Comparison of ENCODE assay signal across 8 cellular contexts in the genomic region with DNA sequence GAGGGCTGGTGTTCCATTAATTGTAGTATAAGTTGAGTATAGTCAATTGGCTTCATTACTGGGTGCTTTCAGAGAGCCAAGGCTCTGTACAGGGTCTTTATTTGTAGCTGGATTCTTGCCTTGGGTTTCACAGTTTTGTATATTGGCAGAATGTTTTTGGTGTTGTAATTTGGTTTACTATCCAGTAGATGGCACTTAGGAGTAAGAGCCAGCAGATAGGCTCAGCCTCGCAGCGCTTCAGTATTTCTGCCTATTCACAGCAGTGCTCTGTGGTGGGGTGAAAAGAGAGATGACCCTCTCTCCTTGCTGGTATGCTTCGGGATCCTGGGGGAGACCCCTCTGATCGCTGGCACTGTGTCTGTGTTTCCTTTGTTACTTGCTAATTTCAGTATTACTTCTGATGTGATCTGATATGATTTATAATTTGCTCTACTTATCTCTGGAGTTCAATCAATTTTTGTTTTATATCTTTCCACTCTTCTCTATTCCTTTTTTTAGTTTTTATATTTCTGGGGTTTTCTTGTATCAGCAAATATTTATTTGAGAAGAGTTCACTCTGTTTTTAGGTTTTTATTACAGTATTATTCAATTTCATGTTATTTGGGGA. TPM values are rescaled to one million over a fixed set of nuclear protein-coding genes. Genes with fewer than 3 reads are reported as not detected.
DNase-seq lines count a peak whose midpoint lies in the region; ATAC-seq and TF ChIP-seq lines count a peak whose summit lies in the region.

No MANE protein-coding gene starts in this region.

- H3K36me3 ChIP-seq in CD4-positive, CD25-positive, alpha-beta regulatory T cell (ENCODE audit: control insufficient read depth, insufficient read depth, low read length): no peaks in the 10 kb centered on the region
- no peaks in the 10 kb centered on the region for H3K36me3 ChIP-seq in parathyroid adenoma (ENCODE audit: control insufficient read depth, insufficient read depth, low read length)

- no peak overlapping the region for H3K4me3 ChIP-seq in CD4-positive, CD25-positive, alpha-beta regulatory T cell (ENCODE audit: low read depth, low read length)
- H3K4me3 ChIP-seq in parathyroid adenoma (ENCODE audit: low read depth, low read length): no peak overlapping the region

- peak; percentile 28 for TF ChIP-seq CTCF in parathyroid adenoma (IDR thresholded peaks at IDR 0.05)

- no peak overlapping the region for H3K9ac ChIP-seq in parathyroid adenoma

- H3K4me1 Mint-ChIP-seq in CD4-positive, CD25-positive, alpha-beta regulatory T cell: no peaks in the 10 kb centered on the region

- ATAC-seq in CD4-positive, CD25-positive, alpha-beta regulatory T cell (ENCODE audit: low read depth in 2 of 2): peak in 1 of 2 donors; percentile 40
- ATAC-seq in GM18519 (IDR thresholded peaks at IDR 0.05; ENCODE audit: low FRiP score, unreplicated experiment) (peak; percentile 98), HG02938 (IDR thresholded peaks at IDR 0.05; ENCODE audit: unreplicated experiment) (peak; percentile 99)

- no peak overlapping the region for H3K27ac Mint-ChIP-seq in CD4-positive, CD25-positive, alpha-beta regulatory T cell

- H3K27me3 Mint-ChIP-seq in CD4-positive, CD25-positive, alpha-beta regulatory T cell: peaks cover 5% of the 10 kb centered on the region

- no peak overlapping the region for H3K4me2 ChIP-seq in parathyroid adenoma (ENCODE audit: low read length)

- no peak overlapping the region for H2AFZ ChIP-seq in parathyroid adenoma

- H3K9me3 ChIP-seq in CD4-positive, CD25-positive, alpha-beta regulatory T cell (ENCODE audit: control insufficient read depth in 2 of 2, low read length in 2 of 2): no peaks in the 10 kb centered on the region
- H3K9me3 ChIP-seq in parathyroid adenoma (ENCODE audit: control insufficient read depth, low read length): no peaks in the 10 kb centered on the region

- no peaks in the 10 kb centered on the region for H3K36me3 Mint-ChIP-seq in CD4-positive, CD25-positive, alpha-beta regulatory T cell

- peak in 2 of 3 donors; percentile 5 to 26 for DNase-seq in CD4-positive, CD25-positive, alpha-beta regulatory T cell
- peak; percentile 21 for DNase-seq in NCI-H1694 treated with DMSO at 0.1 percent for 48 hours (lab: John Stamatoyannopoulos, UW)
- DNase-seq in activated CD4-positive, alpha-beta T cell treated with anti-CD3 and anti-CD28 coated beads, Interleukin-2, amount 50 U/mL, for 1 hour: peak; percentile 3
- DNase-seq in germinal center (ENCODE audit: low spot score): peak; percentile 8
- no peak for DNase-seq in NCI-H187 treated with DMSO at 0.1 percent for 48 hours (lab: John Stamatoyannopoulos, UW)

- peaks cover 0 to 4% (median 0%) of the 10 kb centered on the region in 7 donors for H3K9me3 Mint-ChIP-seq in CD4-positive, CD25-positive, alpha-beta regulatory T cell

- no peaks in the 10 kb centered on the region for H3K4me1 ChIP-seq in CD4-positive, CD25-positive, alpha-beta regulatory T cell (ENCODE audit: control insufficient read depth, insufficient read depth, low read length, poor library complexity, severe bottlenecking)
- H3K4me1 ChIP-seq in parathyroid adenoma: no peaks in the 10 kb centered on the region

- H3K27ac ChIP-seq in CD4-positive, CD25-positive, alpha-beta regulatory T cell (ENCODE audit: insufficient read depth, low read length, poor library complexity, severe bottlenecking): no peak overlapping the region
- no peak overlapping the region for H3K27ac ChIP-seq in parathyroid adenoma

- no peaks in the 10 kb centered on the region for H3K79me2 ChIP-seq in parathyroid adenoma

- no peaks in the 10 kb centered on the region for H3K27me3 ChIP-seq in CD4-positive, CD25-positive, alpha-beta regulatory T cell (ENCODE audit: control insufficient read depth, insufficient read depth, low read length)
- H3K27me3 ChIP-seq in parathyroid adenoma (ENCODE audit: control insufficient read depth, insufficient read depth, low read length): no peaks in the 10 kb centered on the region

- H3K4me3 Mint-ChIP-seq in CD4-positive, CD25-positive, alpha-beta regulatory T cell: no peak overlapping the region

RNA-seq across cellular contexts. Expression of gene ANO5, which starts 52.2 kb away (rescaled TPM):
- total RNA-seq in CD4-positive, CD25-positive, alpha-beta regulatory T cell: not detected
- not detected for polyA plus RNA-seq in CD4-positive, CD25-positive, alpha-beta regulatory T cell
